ENCODE assay signal across 8 cellular contexts in genomic region chr18:46097853-46098615, GRCh38. TPM values are rescaled to one million over a fixed set of nuclear protein-coding genes. Genes with fewer than 3 reads are reported as not detected.
DNase-seq lines count a peak whose midpoint lies in the region; ATAC-seq and TF ChIP-seq lines count a peak whose summit lies in the region.

ATP5F1A (minus strand) TSS chr18:46098296; CDS start chr18:46098231, 65 bp downstream.

- peak; percentile 74 to 76 for TF ChIP-seq POLR2A in uterus (IDR thresholded peaks at IDR 0.05)

- peak; percentile 75 for ATAC-seq in HG02623 (IDR thresholded peaks at IDR 0.05; ENCODE audit: unreplicated experiment)
- ATAC-seq in left ventricle myocardium superior: peak; percentile 85

- H3K4me1 ChIP-seq in uterus: no peaks in the 10 kb centered on the region

- intact Hi-C loops in left ventricle myocardium superior (cut with micrococcal nuclease): no loop called here
- intact Hi-C loops in uterus (cut with DNase I; ENCODE audit: low total_unique reads): no loop called here

- H3K27ac ChIP-seq in uterus: peak within 1 kb of the TSS; percentile 77 to 81

- peak; percentile 87 for DNase-seq in NCI-H1105 treated with DMSO at 0.1 percent for 48 hours (lab: John Stamatoyannopoulos, UW)
- peak; percentile 73 to 87 (median 80) for DNase-seq in T-helper 1 cell
- peak; percentile 81 for DNase-seq in amniotic epithelial cell (ENCODE audit: low read depth)
- DNase-seq in left ventricle myocardium superior: peak; percentile 89
- DNase-seq in pulmonary artery endothelial cell (ENCODE audit: low read depth, low spot score): no peak
- peak; percentile 80 to 84 for DNase-seq in uterus

- H3K9me3 ChIP-seq in uterus: no peaks in the 10 kb centered on the region

- H3K4me3 ChIP-seq in uterus: peak within 1 kb of the TSS; percentile 92 to 95

- TF ChIP-seq CTCF in GM12873 (IDR thresholded peaks at IDR 0.05; ENCODE audit: insufficient read depth, low read depth, low read length, missing control alignments) (peak; percentile 23), uterus (IDR thresholded peaks at IDR 0.05) (no peak)

- no peaks in the 10 kb centered on the region for H3K36me3 ChIP-seq in uterus

- H3K27me3 ChIP-seq in uterus: no peaks in the 10 kb centered on the region

RNA-seq across cellular contexts. Expression of gene ATP5F1A, which starts in this region (rescaled TPM):
- total RNA-seq in left ventricle myocardium superior (1,799 TPM), pulmonary artery endothelial cell (837 and 857 TPM in 2 replicates), uterus (100 to 1,000 TPM; 130 to 712 (median 221) TPM)
